ENCODE assay signal across 1 cellular context in the genomic region with DNA sequence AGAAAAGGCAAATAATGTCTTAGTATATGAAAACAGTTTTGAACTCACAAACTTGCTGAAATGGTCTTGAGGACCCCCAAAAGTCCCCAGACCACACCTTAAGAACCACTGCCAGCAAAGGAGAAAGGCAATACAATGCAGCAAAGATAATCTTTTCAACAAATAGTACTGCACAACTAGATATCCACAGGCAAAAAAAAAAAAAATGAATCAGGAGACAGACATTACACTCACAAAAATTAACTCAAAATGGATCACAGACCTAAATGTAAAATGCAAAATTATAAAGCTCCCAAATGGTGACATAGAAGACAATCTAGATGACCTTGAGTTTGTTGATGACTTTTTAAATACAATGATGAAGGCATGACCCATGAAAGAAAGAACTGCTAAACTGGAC.
TF ChIP-seq lines count a peak whose summit lies in the region.

No MANE protein-coding gene starts in this region.

TF ChIP-seq in H1, 55 proteins besides CTCF, POLR2A, EP300 and RAD21:
- TF ChIP-seq SIX5 (IDR thresholded peaks at IDR 0.05; ENCODE audit: low read depth, low read length), result no peak
- TF ChIP-seq HDAC2 (IDR thresholded peaks at IDR 0.05; ENCODE audit: borderline replicate concordance in 1 of 2, low read depth in 2 of 2, low read length in 2 of 2), result no peak
- no peak for TF ChIP-seq SP4 (IDR thresholded peaks at IDR 0.05; ENCODE audit: low read length)
- no peak for TF ChIP-seq SIRT6 (IDR thresholded peaks at IDR 0.05; ENCODE audit: low read length)
- no peak for TF ChIP-seq TAF1 (IDR thresholded peaks at IDR 0.05; ENCODE audit: low read depth, low read length)
- TF ChIP-seq, protein P1, sequence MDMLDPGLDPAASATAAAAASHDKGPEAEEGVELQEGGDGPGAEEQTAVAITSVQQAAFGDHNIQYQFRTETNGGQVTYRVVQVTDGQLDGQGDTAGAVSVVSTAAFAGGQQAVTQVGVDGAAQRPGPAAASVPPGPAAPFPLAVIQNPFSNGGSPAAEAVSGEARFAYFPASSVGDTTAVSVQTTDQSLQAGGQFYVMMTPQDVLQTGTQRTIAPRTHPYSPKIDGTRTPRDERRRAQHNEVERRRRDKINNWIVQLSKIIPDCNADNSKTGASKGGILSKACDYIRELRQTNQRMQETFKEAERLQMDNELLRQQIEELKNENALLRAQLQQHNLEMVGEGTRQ (IDR thresholded peaks at IDR 0.05; ENCODE audit: low read length), result no peak
- TF ChIP-seq TAF7 (optimal IDR thresholded peaks at IDR 0.05; ENCODE audit: borderline replicate concordance, low read depth, low read length), result no peak
- no peak for TF ChIP-seq POLR2AphosphoS5 (IDR thresholded peaks at IDR 0.05; ENCODE audit: low read depth, low read length)
